8 cellular contexts compared by ENCODE assay signal in the genomic region with DNA sequence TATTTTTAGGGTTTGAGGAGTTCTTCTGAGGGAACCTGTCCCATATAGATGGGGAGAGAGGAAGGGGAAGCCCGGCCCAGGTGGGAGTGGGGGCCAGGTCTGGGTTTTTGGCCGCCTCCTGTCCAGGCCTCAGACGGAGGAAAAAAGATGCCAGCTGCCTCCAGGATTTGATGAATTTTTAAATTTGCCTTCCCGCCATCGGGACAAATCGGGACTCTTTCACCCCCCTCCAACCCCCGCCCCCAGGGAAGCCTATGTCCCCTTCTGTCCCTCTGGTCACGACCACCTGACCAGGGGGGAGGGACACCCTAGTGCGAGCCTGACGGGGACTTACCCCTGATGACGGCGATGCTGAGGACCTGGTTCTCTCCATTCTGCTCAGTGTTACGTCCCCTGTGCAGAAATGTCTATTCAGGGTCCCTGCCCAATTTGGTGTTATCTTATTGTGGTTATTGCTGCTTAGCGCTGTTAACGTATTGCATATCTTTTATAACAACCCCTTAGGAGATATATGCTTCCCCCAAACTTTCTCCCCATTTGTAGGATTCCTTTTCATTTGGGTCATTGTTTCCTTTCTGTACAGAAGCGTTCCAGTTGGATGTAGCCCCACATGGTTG.
DNase-seq lines count a peak whose midpoint lies in the region; ATAC-seq and TF ChIP-seq lines count a peak whose summit lies in the region.

No MANE protein-coding gene starts in this region.

- H3K4me1 ChIP-seq in osteoblast (ENCODE audit: insufficient read depth, low read length), result peaks cover 30% of the 10 kb centered on the region

- peak overlapping the region; percentile 94 for H3K27ac ChIP-seq in osteoblast (ENCODE audit: low read depth, low read length)

- H3K36me3 ChIP-seq in osteoblast (ENCODE audit: insufficient read depth, low read length), result peaks cover under 1% of the 10 kb centered on the region

- H3K27me3 ChIP-seq in osteoblast (ENCODE audit: insufficient read depth, low read length), result no peaks in the 10 kb centered on the region

- ATAC-seq in activated CD4-positive, CD25-positive, alpha-beta regulatory T cell treated with anti-CD3 and anti-CD28 coated beads, Interleukin-2, amount 50 U/mL, for 24 hours, result peak; percentile 28 to 38
- ATAC-seq in HG03175 (IDR thresholded peaks at IDR 0.05; ENCODE audit: unreplicated experiment) (peak; percentile 28), HG03521 (IDR thresholded peaks at IDR 0.05; ENCODE audit: unreplicated experiment) (no peak)

- H3K4me2 ChIP-seq in osteoblast (ENCODE audit: insufficient read depth, low read length), result peak overlapping the region; percentile 99

- peak overlapping the region; percentile 93 for H3K4me3 ChIP-seq in osteoblast (ENCODE audit: insufficient read depth, low read length)

- peaks cover 56% of the 10 kb centered on the region for H3K79me2 ChIP-seq in osteoblast (ENCODE audit: insufficient read depth, low read length)

- peak overlapping the region; percentile 91 for H2AFZ ChIP-seq in osteoblast (ENCODE audit: low read length)

- H3K9me3 ChIP-seq in osteoblast (ENCODE audit: low read depth, low read length), result no peaks in the 10 kb centered on the region

- H4K20me1 ChIP-seq in osteoblast (ENCODE audit: insufficient read depth, low read length), result peaks cover 36% of the 10 kb centered on the region

- TF ChIP-seq CTCF in osteoblast (IDR thresholded peaks at IDR 0.05; ENCODE audit: extremely low read depth, low read depth, low read length), result no peak

- DNase-seq in activated CD4-positive, CD25-positive, alpha-beta regulatory T cell (lab: John Stamatoyannopoulos, UW), result no peak
- DNase-seq in activated CD4-positive, alpha-beta T cell treated with anti-CD3 and anti-CD28 coated beads, Interleukin-2, amount 50 U/mL, for 48 hours, result peak; percentile 15 to 20
- DNase-seq in germinal center (ENCODE audit: low spot score) (peak; percentile 36), osteoblast (ENCODE audit: insufficient read length, low spot score, missing footprints) (peak; percentile 85), NCI-H187 treated with DMSO at 0.1 percent for 48 hours (lab: John Stamatoyannopoulos, UW) (no peak)

Comparison
In these comparisons a context has a peak if more than half of its experiments do, and no peak if none do; other contexts are left out.
1. DNase-seq: peak in activated CD4-positive, alpha-beta T cell treated with anti-CD3 and anti-CD28 coated beads, Interleukin-2, amount 50 U/mL, for 48 hours (2 of 2), germinal center (single experiment) and osteoblast (single experiment); none in activated CD4-positive, CD25-positive, alpha-beta regulatory T cell (0 of 4) and NCI-H187 treated with DMSO at 0.1 percent for 48 hours (single experiment).